19 cellular contexts compared by ENCODE assay signal in the genomic region with DNA sequence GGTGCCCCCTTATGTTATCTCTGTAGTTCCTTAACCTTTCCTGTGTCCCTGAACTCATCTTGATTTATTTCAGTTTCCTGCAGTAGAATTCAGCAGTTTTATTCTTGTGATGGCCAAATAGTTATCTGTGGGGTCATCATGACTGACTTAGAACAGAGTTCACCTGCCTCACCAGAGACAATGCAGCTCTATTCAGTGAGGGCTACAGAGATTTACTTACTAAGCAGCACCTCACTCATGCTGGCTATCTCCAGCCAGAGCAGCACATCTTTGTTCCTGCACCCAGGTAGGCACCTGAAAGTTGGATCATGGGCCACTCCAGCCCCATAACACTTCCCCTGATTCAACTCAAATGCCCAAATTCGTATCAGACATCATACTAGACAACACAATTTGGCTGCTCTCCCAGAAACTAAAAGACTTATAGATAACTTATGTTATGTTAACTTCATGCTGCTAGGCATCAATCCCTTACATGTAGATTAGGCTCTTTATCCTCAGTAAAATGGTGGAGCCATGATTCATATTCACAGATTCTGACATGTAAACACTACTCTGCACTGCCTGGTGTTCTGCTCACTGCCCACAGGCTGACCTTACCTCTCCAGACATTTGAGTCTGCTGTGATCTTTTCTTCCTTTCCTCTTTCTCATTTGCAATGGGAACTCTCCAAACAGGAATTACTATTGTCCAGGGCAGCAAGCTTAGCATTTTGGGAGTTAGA.
"Had no signal": no experiment of that assay in that cellular context is flagged by ENCODE, and none has a peak within 500 bp of the region (broad histone marks: within the 10 kb centered on the region; RNA-seq: fewer than 3 reads in every experiment).

No MANE protein-coding gene starts in this region.

- ATAC-seq: activated CD4-positive, alpha-beta T cell treated with anti-CD3 and anti-CD28 coated beads for 36 hours; activated CD8-positive, alpha-beta memory T cell treated with anti-CD3 and anti-CD28 coated beads, Interleukin-2, amount 10 ng/mL, durations not matched to agents 7 days and 5 days; activated T-helper 17 cell treated with anti-CD3 and anti-CD28 coated beads, Interleukin-2, amount 50 U/mL, for 72 hours; natural killer cell treated with Interleukin-12 subunit alpha and Interleukin-12 subunit beta and Interleukin-15 and Interleukin-18, amount 100 ng/mL, for 72 hours; WTC11 had no signal

- H3K9me3 ChIP-seq: esophagus muscularis mucosa, thyroid gland had no signal

- H3K27me3 ChIP-seq: thyroid gland had no signal

- DNase-seq: activated CD4-positive, alpha-beta memory T cell treated with anti-CD3 and anti-CD28 coated beads, Interleukin-2, amount 10 ng/mL, durations not matched to agents 7 days and 5 days; activated CD4-positive, alpha-beta T cell treated with anti-CD3 and anti-CD28 coated beads for 36 hours; activated CD8-positive, alpha-beta memory T cell treated with anti-CD3 and anti-CD28 coated beads, Interleukin-2, amount 10 ng/mL, durations not matched to agents 7 days and 5 days; activated naive CD4-positive, alpha-beta T cell; activated naive CD8-positive, alpha-beta T cell treated with anti-CD3 and anti-CD28 coated beads for 36 hours; amygdala; central memory CD4-positive, alpha-beta T cell; foreskin melanocyte; hypothalamus; posterior cingulate gyrus; stimulated activated naive CD4-positive, alpha-beta T cell; SW 1271; T-helper 2 cell; thyroid gland had no signal

- H3K4me1 ChIP-seq: esophagus muscularis mucosa, thyroid gland had no signal

- H3K27ac ChIP-seq: esophagus muscularis mucosa, thyroid gland had no signal

- H3K4me3 ChIP-seq: esophagus muscularis mucosa, lung, thyroid gland had no signal

- H3K36me3 ChIP-seq: esophagus muscularis mucosa, thyroid gland had no signal
